Comparison of ENCODE assay signal across 2 cellular contexts in genomic region chr1:36382669-36383068, GRCh38.
TF ChIP-seq lines count a peak whose summit lies in the region.

No MANE protein-coding gene starts in this region.

TF ChIP-seq in SK-N-SH, 30 proteins besides CTCF, POLR2A, EP300 and RAD21 (continued from another document):
- no peak for TF ChIP-seq ZBTB33 (IDR thresholded peaks at IDR 0.05; ENCODE audit: borderline replicate concordance, low read depth)
- no peak for TF ChIP-seq RXRA (IDR thresholded peaks at IDR 0.05; ENCODE audit: borderline replicate concordance, low read depth)
- TF ChIP-seq TCF12 (IDR thresholded peaks at IDR 0.05), result no peak
- no peak for TF ChIP-seq TAF1 (IDR thresholded peaks at IDR 0.05; ENCODE audit: borderline replicate concordance, low read depth, low read length)
- no peak for TF ChIP-seq MXI1 (IDR thresholded peaks at IDR 0.05; ENCODE audit: low read depth, low read length)
- TF ChIP-seq GATA2 (CRISPR knock-in tag; IDR thresholded peaks at IDR 0.05), result no peak
- TF ChIP-seq RCOR1 (IDR thresholded peaks at IDR 0.05; ENCODE audit: low read length), result no peak
- no peak for TF ChIP-seq FOSL2 (IDR thresholded peaks at IDR 0.05; ENCODE audit: borderline replicate concordance, low read depth)
- no peak for TF ChIP-seq POLR2AphosphoS5 (IDR thresholded peaks at IDR 0.05; ENCODE audit: low read depth, low read length)
- no peak for TF ChIP-seq PBX3 (IDR thresholded peaks at IDR 0.05)
- TF ChIP-seq IRF3 (IDR thresholded peaks at IDR 0.05; ENCODE audit: low read depth, low read length), result no peak
- TF ChIP-seq EZH2phosphoT487 (IDR thresholded peaks at IDR 0.05; ENCODE audit: borderline replicate concordance, low read depth), result no peak
- TF ChIP-seq TEAD4 (IDR thresholded peaks at IDR 0.05; ENCODE audit: borderline replicate concordance, insufficient read depth), result no peak
- no peak for TF ChIP-seq NRF1 (IDR thresholded peaks at IDR 0.05; ENCODE audit: low read depth, low read length)
- no peak for TF ChIP-seq CHD2 (IDR thresholded peaks at IDR 0.05; ENCODE audit: low read length, partially characterized antibody)
- TF ChIP-seq USF2 (IDR thresholded peaks at IDR 0.05; ENCODE audit: borderline replicate concordance, low read depth, low read length), result no peak

TF ChIP-seq in SK-N-SH treated with all-trans-retinoic acid at 6 μM for 48 hours, 23 proteins besides CTCF, POLR2A, EP300 and RAD21 (continued from another document):
- no peak for TF ChIP-seq TSHZ2 (CRISPR knock-in tag; IDR thresholded peaks at IDR 0.05)
- TF ChIP-seq BACH2 (CRISPR knock-in tag; IDR thresholded peaks at IDR 0.05; ENCODE audit: borderline replicate concordance), result no peak
- TF ChIP-seq ZC3H10 (CRISPR knock-in tag; IDR thresholded peaks at IDR 0.05), result no peak
